In the genomic region with DNA sequence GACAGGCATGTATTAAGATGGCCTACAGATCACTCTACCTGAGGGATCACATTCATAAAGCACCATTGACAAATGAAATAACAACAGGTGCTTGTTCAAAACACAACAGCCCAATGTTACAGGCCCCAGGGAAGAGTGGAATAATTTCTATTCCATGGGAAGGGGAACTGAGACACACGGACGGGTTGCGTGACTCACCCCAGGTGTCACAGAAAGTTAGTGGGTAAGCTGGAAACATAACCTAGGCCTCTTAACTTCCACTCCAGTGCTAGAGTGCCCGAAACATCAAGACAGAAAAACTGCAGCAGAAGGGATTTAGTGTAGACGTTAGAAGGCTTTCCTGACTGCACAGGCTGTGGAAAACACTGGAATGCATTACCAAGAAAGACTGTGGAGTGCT, we compare ENCODE assay signal across 1 cellular context.
TF ChIP-seq lines count a peak whose summit lies in the region.

No MANE protein-coding gene starts in this region.

TF ChIP-seq in WTC11, 78 proteins besides CTCF, POLR2A, EP300 and RAD21 (continued from another document):
- TF ChIP-seq, protein P1, sequence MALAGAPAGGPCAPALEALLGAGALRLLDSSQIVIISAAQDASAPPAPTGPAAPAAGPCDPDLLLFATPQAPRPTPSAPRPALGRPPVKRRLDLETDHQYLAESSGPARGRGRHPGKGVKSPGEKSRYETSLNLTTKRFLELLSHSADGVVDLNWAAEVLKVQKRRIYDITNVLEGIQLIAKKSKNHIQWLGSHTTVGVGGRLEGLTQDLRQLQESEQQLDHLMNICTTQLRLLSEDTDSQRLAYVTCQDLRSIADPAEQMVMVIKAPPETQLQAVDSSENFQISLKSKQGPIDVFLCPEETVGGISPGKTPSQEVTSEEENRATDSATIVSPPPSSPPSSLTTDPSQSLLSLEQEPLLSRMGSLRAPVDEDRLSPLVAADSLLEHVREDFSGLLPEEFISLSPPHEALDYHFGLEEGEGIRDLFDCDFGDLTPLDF (CRISPR knock-in tag; IDR thresholded peaks at IDR 0.05) = no peak
- TF ChIP-seq CBFB (CRISPR knock-in tag; IDR thresholded peaks at IDR 0.05; ENCODE audit: low read depth) (no peak), JUN (CRISPR knock-in tag; IDR thresholded peaks at IDR 0.05) (no peak), RELA (CRISPR knock-in tag; IDR thresholded peaks at IDR 0.05; ENCODE audit: borderline replicate concordance) (no peak), ESRRA (CRISPR knock-in tag; IDR thresholded peaks at IDR 0.05; ENCODE audit: borderline replicate concordance) (no peak)
- TF ChIP-seq, protein P2, sequence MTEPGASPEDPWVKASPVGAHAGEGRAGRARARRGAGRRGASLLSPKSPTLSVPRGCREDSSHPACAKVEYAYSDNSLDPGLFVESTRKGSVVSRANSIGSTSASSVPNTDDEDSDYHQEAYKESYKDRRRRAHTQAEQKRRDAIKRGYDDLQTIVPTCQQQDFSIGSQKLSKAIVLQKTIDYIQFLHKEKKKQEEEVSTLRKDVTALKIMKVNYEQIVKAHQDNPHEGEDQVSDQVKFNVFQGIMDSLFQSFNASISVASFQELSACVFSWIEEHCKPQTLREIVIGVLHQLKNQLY (CRISPR knock-in tag; IDR thresholded peaks at IDR 0.05) = no peak
